9 cellular contexts compared by ENCODE assay signal in genomic region chr17:40664582-40665333, GRCh38. TPM values are rescaled to one million over a fixed set of nuclear protein-coding genes. Genes with fewer than 3 reads are reported as not detected.
DNase-seq lines count a peak whose midpoint lies in the region; ATAC-seq lines count a peak whose summit lies in the region.
"Had no signal": no experiment of that assay in that cellular context is flagged by ENCODE, and none has a peak within 500 bp of the region (broad histone marks: within the 10 kb centered on the region; RNA-seq: fewer than 3 reads in every experiment).

KRT222 (minus strand) TSS chr17:40665177; CDS start chr17:40665099, 78 bp downstream.

- 15% methylated on average over 12 of the region's 12 CpGs for WGBS in GM23248 (ENCODE audit: low coverage in 1 of 2, low lambda C conversion rate in 2 of 2, missing lambda C conversion rate in 2 of 2), 2 experiments

- DNase-seq in GM23248 (no peak), putamen (ENCODE audit: low spot score) (peak; percentile 44), NCI-H82 treated with DMSO at 0.1 percent for 48 hours (lab: John Stamatoyannopoulos, UW; ENCODE audit: unreplicated experiment) (no peak)
- no peak for DNase-seq in activated naive CD8-positive, alpha-beta T cell treated with anti-CD3 and anti-CD28 coated beads, Interleukin-2, amount 10 ng/mL, durations not matched to agents 7 days and 5 days
- DNase-seq: NCI-H526 treated with DMSO at 0.1 percent for 48 hours had no signal

- H2AFZ ChIP-seq in GM23248: 0 out of 2 replicates have a peak within 1 kb of the TSS, but pooled peaks have one; percentile 49

- peak within 1 kb of the TSS; percentile 56 for H3K4me3 Mint-ChIP-seq in activated naive CD8-positive, alpha-beta T cell treated with anti-CD3 and anti-CD28 coated beads, Interleukin-2, amount 10 ng/mL, durations not matched to agents 7 days and 5 days
- H3K4me3 Mint-ChIP-seq in stimulated activated memory B cell treated with anti-CD40 and anti-IgM and Interleukin-4, amounts not matched to agents 10 μg/mL and 1 μg/mL and 100 μg/mL, for 72 hours: no peak within 1 kb of the TSS

- no peak within 1 kb of the TSS for H3K9ac ChIP-seq in GM23248
- H3K9ac ChIP-seq in iPS-18a (ENCODE audit: low read length): no peak within 1 kb of the TSS

- POLR2A ChIA-PET in activated naive CD8-positive, alpha-beta T cell treated with anti-CD3 and anti-CD28 coated beads, Interleukin-2, amount 10 ng/mL, durations not matched to agents 7 days and 5 days (lab: Charles Lee): interaction anchor here (0.7 to 1.0 kb wide), 2 partner anchors 18 to 68 kb away, joined by 3 to 4 read pairs; partner anchors contain the start of gene SMARCE1

- in situ Hi-C loops in GM23248 (cut with MboI): no loop called here

- H3K9me3 Mint-ChIP-seq in activated naive CD8-positive, alpha-beta T cell treated with anti-CD3 and anti-CD28 coated beads, Interleukin-2, amount 10 ng/mL, durations not matched to agents 7 days and 5 days: no peaks in the 10 kb centered on the region
- no peaks in the 10 kb centered on the region for H3K9me3 Mint-ChIP-seq in stimulated activated memory B cell treated with anti-CD40 and anti-IgM and Interleukin-4, amounts not matched to agents 10 μg/mL and 1 μg/mL and 100 μg/mL, for 72 hours

- no peak for ATAC-seq in activated naive CD8-positive, alpha-beta T cell treated with anti-CD3 and anti-CD28 coated beads, Interleukin-2, amount 10 ng/mL, durations not matched to agents 7 days and 5 days (ENCODE audit: low read depth)
- ATAC-seq in HG02981 (IDR thresholded peaks at IDR 0.05; ENCODE audit: unreplicated experiment): no peak
- ATAC-seq in stimulated activated memory B cell treated with anti-CD40 and anti-IgM and Interleukin-4, amounts not matched to agents 10 μg/mL and 1 μg/mL and 100 μg/mL, for 72 hours: no peak
- ATAC-seq in GM19035 (IDR thresholded peaks at IDR 0.05; ENCODE audit: unreplicated experiment): no peak

- no peak within 1 kb of the TSS for H3K27ac ChIP-seq in GM23248
- H3K27ac ChIP-seq in iPS-18a (ENCODE audit: low read length): no peak within 1 kb of the TSS

- H3K9me3 ChIP-seq in GM23248 (ENCODE audit: low read depth) (no peaks in the 10 kb centered on the region), iPS-18a (ENCODE audit: control insufficient read depth, low read depth, low read length) (no peaks in the 10 kb centered on the region)

- no peaks in the 10 kb centered on the region for H4K20me1 ChIP-seq in GM23248 (ENCODE audit: insufficient read depth)

- no peak within 1 kb of the TSS for H3K27ac Mint-ChIP-seq in activated naive CD8-positive, alpha-beta T cell treated with anti-CD3 and anti-CD28 coated beads, Interleukin-2, amount 10 ng/mL, durations not matched to agents 7 days and 5 days
- no peak within 1 kb of the TSS for H3K27ac Mint-ChIP-seq in stimulated activated memory B cell treated with anti-CD40 and anti-IgM and Interleukin-4, amounts not matched to agents 10 μg/mL and 1 μg/mL and 100 μg/mL, for 72 hours

- peak within 1 kb of the TSS; percentile 54 for H3K4me2 ChIP-seq in GM23248 (ENCODE audit: unreplicated experiment)

- peaks cover 10% of the 10 kb centered on the region for H3K4me1 Mint-ChIP-seq in activated naive CD8-positive, alpha-beta T cell treated with anti-CD3 and anti-CD28 coated beads, Interleukin-2, amount 10 ng/mL, durations not matched to agents 7 days and 5 days
- H3K4me1 Mint-ChIP-seq in stimulated activated memory B cell treated with anti-CD40 and anti-IgM and Interleukin-4, amounts not matched to agents 10 μg/mL and 1 μg/mL and 100 μg/mL, for 72 hours: peaks cover 4% of the 10 kb centered on the region

- no peaks in the 10 kb centered on the region for H3K9me2 ChIP-seq in GM23248 (ENCODE audit: insufficient read depth)

- H3K4me3 ChIP-seq in GM23248: peak within 1 kb of the TSS; percentile 54; the same call in 1 of the 2 replicates
- H3K4me3 ChIP-seq in iPS-18a (ENCODE audit: low read length): peak within 1 kb of the TSS; percentile 57

- H3K4me1 ChIP-seq in GM23248 (ENCODE audit: insufficient read depth) (no peaks in the 10 kb centered on the region), iPS-18a (ENCODE audit: control insufficient read depth, low read depth, low read length) (peaks cover 4% of the 10 kb centered on the region)

- H3K79me2 ChIP-seq in GM23248 (ENCODE audit: insufficient read depth): no peaks in the 10 kb centered on the region

- H3K36me3 Mint-ChIP-seq in activated naive CD8-positive, alpha-beta T cell treated with anti-CD3 and anti-CD28 coated beads, Interleukin-2, amount 10 ng/mL, durations not matched to agents 7 days and 5 days: peaks cover 2% of the 10 kb centered on the region
- no peaks in the 10 kb centered on the region for H3K36me3 Mint-ChIP-seq in stimulated activated memory B cell treated with anti-CD40 and anti-IgM and Interleukin-4, amounts not matched to agents 10 μg/mL and 1 μg/mL and 100 μg/mL, for 72 hours

- H3K27me3 ChIP-seq in GM23248 (replicated peaks; ENCODE audit: insufficient read depth) (peaks cover 62% of the 10 kb centered on the region), iPS-18a (ENCODE audit: control insufficient read depth, insufficient read depth, low read length) (no peaks in the 10 kb centered on the region)

- H3F3A ChIP-seq in GM23248 (ENCODE audit: insufficient read depth): no peaks in the 10 kb centered on the region

- H3K36me3 ChIP-seq in GM23248 (ENCODE audit: low read depth) (no peaks in the 10 kb centered on the region), iPS-18a (ENCODE audit: control insufficient read depth, low read depth, low read length) (no peaks in the 10 kb centered on the region)

- peaks cover 34% of the 10 kb centered on the region for H3K27me3 Mint-ChIP-seq in activated naive CD8-positive, alpha-beta T cell treated with anti-CD3 and anti-CD28 coated beads, Interleukin-2, amount 10 ng/mL, durations not matched to agents 7 days and 5 days
- H3K27me3 Mint-ChIP-seq in stimulated activated memory B cell treated with anti-CD40 and anti-IgM and Interleukin-4, amounts not matched to agents 10 μg/mL and 1 μg/mL and 100 μg/mL, for 72 hours: peaks cover 27% of the 10 kb centered on the region

RNA-seq across cellular contexts. Expression of gene KRT222, which starts in this region (rescaled TPM):
- not detected in 2 replicates for total RNA-seq in GM23248 (2014; rRNA removed; shearing (Covaris generic))
- polyA plus RNA-seq in GM23248 (2016; fragmentation: Nextera tagmentation; extraction: Ambion mirVana): not detected in 2 replicates
- not detected for total RNA-seq in activated naive CD8-positive, alpha-beta T cell treated with anti-CD3 and anti-CD28 coated beads, Interleukin-2, amount 10 ng/mL, durations not matched to agents 7 days and 5 days
